ENCODE assay signal across 9 cellular contexts in the genomic region with DNA sequence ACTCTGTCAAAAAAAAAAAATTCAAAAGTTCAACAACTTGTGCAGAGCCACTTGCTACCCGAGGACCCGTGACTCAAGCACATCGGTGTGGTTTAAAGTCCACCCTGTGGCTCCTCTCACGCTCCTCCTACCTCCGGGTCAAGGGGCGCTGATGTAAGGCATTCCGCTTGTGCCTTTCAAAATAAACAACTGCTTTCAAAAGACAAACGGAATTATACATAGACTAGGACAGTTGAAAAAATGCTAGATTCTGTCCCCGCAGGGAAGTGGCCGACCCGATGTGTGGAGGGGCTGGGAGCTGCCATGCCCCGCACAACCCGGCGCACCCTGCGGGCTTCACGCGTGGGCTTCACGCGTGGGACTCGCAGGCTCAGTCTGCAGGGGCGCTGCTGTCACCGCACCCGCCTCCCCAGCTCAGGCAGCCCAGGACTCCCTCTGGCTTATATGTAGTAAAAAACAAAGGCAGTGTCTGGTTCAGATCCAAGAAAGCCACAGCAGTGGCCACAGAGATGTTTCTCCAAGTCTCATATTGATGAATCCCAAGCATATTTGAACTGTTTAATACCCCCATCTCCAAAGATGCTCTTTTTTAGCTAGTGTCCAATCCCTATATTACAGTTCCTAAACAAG.
DNase-seq lines count a peak whose midpoint lies in the region; ATAC-seq and TF ChIP-seq lines count a peak whose summit lies in the region.
"Had no signal": no experiment of that assay in that cellular context is flagged by ENCODE, and none has a peak within 500 bp of the region (broad histone marks: within the 10 kb centered on the region; RNA-seq: fewer than 3 reads in every experiment).

No MANE protein-coding gene starts in this region.

- 26% methylated on average over 23 of the region's 23 CpGs for WGBS in esophagus muscularis mucosa

- peak overlapping the region; percentile 45 to 62 (median 48) for H3K4me3 ChIP-seq in esophagus muscularis mucosa
- H3K4me3 ChIP-seq: lung had no signal

- H3K27ac ChIP-seq in esophagus muscularis mucosa (replicated peaks in 1 of 4): peak overlapping the region; percentile 39 to 68 (median 55)

- H3K36me3 Mint-ChIP-seq in progenitor cell of endocrine pancreas (ENCODE audit: insufficient read depth): no peaks in the 10 kb centered on the region

- DNase-seq in HS-5 (ENCODE audit: low read depth) (peak; percentile 44), esophagus muscularis mucosa (ENCODE audit: extremely low spot score) (no peak), progenitor cell of endocrine pancreas (ENCODE audit: low spot score, unreplicated experiment) (no peak), GM03348 (ENCODE audit: low spot score) (no peak), COLO829 (ENCODE audit: low spot score) (no peak), SW 1271 (lab: John Stamatoyannopoulos, UW) (no peak)

- no peak for TF ChIP-seq EP300 in esophagus muscularis mucosa (IDR thresholded peaks at IDR 0.05)

- peak overlapping the region; percentile 66 for H3K4me3 Mint-ChIP-seq in progenitor cell of endocrine pancreas (ENCODE audit: low read depth)

- peaks cover 4% of the 10 kb centered on the region for H3K4me1 Mint-ChIP-seq in progenitor cell of endocrine pancreas (ENCODE audit: low read depth)

- peaks cover 50% of the 10 kb centered on the region for H3K27me3 Mint-ChIP-seq in progenitor cell of endocrine pancreas

- intact Hi-C loops in esophagus muscularis mucosa (cut with DNase I): loop anchor here (5.0 kb wide), 2 partner anchors 35 to 750 kb away; no protein-coding TSS in a partner anchor

- TF ChIP-seq CTCF in esophagus muscularis mucosa (IDR thresholded peaks at IDR 0.05): no peak
- no peak for TF ChIP-seq CTCF in progenitor cell of endocrine pancreas (IDR thresholded peaks at IDR 0.05; ENCODE audit: unreplicated experiment)

- peaks cover 9 to 35% (median 32%) of the 10 kb centered on the region in 4 donors for H3K4me1 ChIP-seq in esophagus muscularis mucosa

- peak overlapping the region; percentile 73 for H3K27ac Mint-ChIP-seq in progenitor cell of endocrine pancreas

- no peaks in the 10 kb centered on the region for H3K9me3 ChIP-seq in esophagus muscularis mucosa

- TF ChIP-seq POLR2A in esophagus muscularis mucosa (IDR thresholded peaks at IDR 0.05; ENCODE audit: low read depth): no peak

- H3K27me3 ChIP-seq in esophagus muscularis mucosa: no peaks in the 10 kb centered on the region

- no peaks in the 10 kb centered on the region for H3K36me3 ChIP-seq in esophagus muscularis mucosa

- no peaks in the 10 kb centered on the region for H3K9me3 Mint-ChIP-seq in progenitor cell of endocrine pancreas (ENCODE audit: low read depth)

- ATAC-seq in GM19043 (IDR thresholded peaks at IDR 0.05; ENCODE audit: low read depth, unreplicated experiment) (peak; percentile 13), HG03159 (IDR thresholded peaks at IDR 0.05; ENCODE audit: unreplicated experiment) (no peak)
